Comparison of ENCODE assay signal across 8 cellular contexts in genomic region chr12:124764451-124764850, GRCh38.
DNase-seq lines count a peak whose midpoint lies in the region; ATAC-seq and TF ChIP-seq lines count a peak whose summit lies in the region.

No MANE protein-coding gene starts in this region.

- H3K9me3 ChIP-seq in neural progenitor cell (ENCODE audit: low read depth), result no peaks in the 10 kb centered on the region

- no peaks in the 10 kb centered on the region for H3K79me2 ChIP-seq in neural progenitor cell (ENCODE audit: low read depth)

- peak; percentile 74 for DNase-seq in activated CD4-positive, alpha-beta T cell treated with anti-CD3 and anti-CD28 coated beads for 36 hours
- no peak for DNase-seq in activated CD4-positive, alpha-beta T cell treated with anti-CD3 and anti-CD28 coated beads, Interleukin-2, amount 10 ng/mL, durations not matched to agents 24 days and 14 days
- DNase-seq in OCI-M1 (lab: John Stamatoyannopoulos, UW) (peak; percentile 90), dorsolateral prefrontal cortex (peak in 1 of 10 donors; percentile 60), neural progenitor cell (ENCODE audit: low spot score) (no peak), DMS79 (lab: John Stamatoyannopoulos, UW) (no peak), NCI-H187 treated with DMSO at 0.1 percent for 48 hours (lab: John Stamatoyannopoulos, UW) (no peak), cerebellar nuclear complex (lab: John Stamatoyannopoulos, UW) (no peak)

- peaks cover 1% of the 10 kb centered on the region for H3K27me3 Mint-ChIP-seq in activated CD4-positive, alpha-beta T cell treated with anti-CD3 and anti-CD28 coated beads for 36 hours
- peaks cover 15% of the 10 kb centered on the region for H3K27me3 Mint-ChIP-seq in activated CD4-positive, alpha-beta T cell treated with anti-CD3 and anti-CD28 coated beads, Interleukin-2, amount 10 ng/mL, durations not matched to agents 24 days and 14 days
- peaks cover 46% of the 10 kb centered on the region for H3K27me3 Mint-ChIP-seq in neural progenitor cell (ENCODE audit: insufficient read depth, low read depth)

- peaks cover 19% of the 10 kb centered on the region for H3K9me3 Mint-ChIP-seq in activated CD4-positive, alpha-beta T cell treated with anti-CD3 and anti-CD28 coated beads for 36 hours (ENCODE audit: low read depth)
- peaks cover 8% of the 10 kb centered on the region for H3K9me3 Mint-ChIP-seq in activated CD4-positive, alpha-beta T cell treated with anti-CD3 and anti-CD28 coated beads, Interleukin-2, amount 10 ng/mL, durations not matched to agents 24 days and 14 days
- H3K9me3 Mint-ChIP-seq in neural progenitor cell, result peaks cover 24% of the 10 kb centered on the region

- H3K27ac ChIP-seq in dorsolateral prefrontal cortex (peak overlapping the region in 26 of 59 donors; percentile 1 to 69 (median 38)), neural progenitor cell (no peak overlapping the region)

- no peaks in the 10 kb centered on the region for H3F3A ChIP-seq in neural progenitor cell (ENCODE audit: low read depth)

- no peaks in the 10 kb centered on the region for H4K20me1 ChIP-seq in neural progenitor cell (ENCODE audit: low read depth)

- no peaks in the 10 kb centered on the region for H3K36me3 ChIP-seq in neural progenitor cell

- CTCF ChIA-PET in activated CD4-positive, alpha-beta T cell treated with anti-CD3 and anti-CD28 coated beads for 36 hours (lab: Charles Lee), result interaction anchor here (0.5 to 2.6 kb wide), 20 partner anchors 10 to 862 kb away, joined by 3 to 14 read pairs (median 4); no protein-coding TSS in a partner anchor

- H3K36me3 Mint-ChIP-seq in activated CD4-positive, alpha-beta T cell treated with anti-CD3 and anti-CD28 coated beads for 36 hours (ENCODE audit: low read depth), result peaks cover 9% of the 10 kb centered on the region
- peaks cover 8% of the 10 kb centered on the region for H3K36me3 Mint-ChIP-seq in activated CD4-positive, alpha-beta T cell treated with anti-CD3 and anti-CD28 coated beads, Interleukin-2, amount 10 ng/mL, durations not matched to agents 24 days and 14 days (ENCODE audit: low read depth)
- no peaks in the 10 kb centered on the region for H3K36me3 Mint-ChIP-seq in neural progenitor cell

- peaks cover 32% of the 10 kb centered on the region for H3K4me1 Mint-ChIP-seq in activated CD4-positive, alpha-beta T cell treated with anti-CD3 and anti-CD28 coated beads for 36 hours
- H3K4me1 Mint-ChIP-seq in activated CD4-positive, alpha-beta T cell treated with anti-CD3 and anti-CD28 coated beads, Interleukin-2, amount 10 ng/mL, durations not matched to agents 24 days and 14 days, result peaks cover 16% of the 10 kb centered on the region
- peaks cover 32% of the 10 kb centered on the region for H3K4me1 Mint-ChIP-seq in neural progenitor cell

- no peak overlapping the region for H3K9ac ChIP-seq in neural progenitor cell

- POLR2A ChIA-PET in activated CD4-positive, alpha-beta T cell treated with anti-CD3 and anti-CD28 coated beads for 36 hours (lab: Charles Lee), result no interaction called here

- intact Hi-C loops in activated CD4-positive, alpha-beta T cell treated with anti-CD3 and anti-CD28 coated beads for 36 hours (cut with DNase I, micrococcal nuclease), result loop anchor here (5.0 to 10.0 kb wide), 3 partner anchors 217 to 540 kb away; no protein-coding TSS in a partner anchor
- intact Hi-C loops in activated CD4-positive, alpha-beta T cell treated with anti-CD3 and anti-CD28 coated beads, Interleukin-2, amount 10 ng/mL, durations not matched to agents 24 days and 14 days (cut with micrococcal nuclease), result loop anchor here (5.0 kb wide), 1 partner anchor 117 kb away; no protein-coding TSS in a partner anchor
- intact Hi-C loops in dorsolateral prefrontal cortex (cut with DNase I), result loop anchor here in 1 of 2 donors (10.0 kb wide), 1 partner anchor 390 kb away; no protein-coding TSS in a partner anchor

- H3K4me1 ChIP-seq in neural progenitor cell, result no peaks in the 10 kb centered on the region

- H3K27me3 ChIP-seq in dorsolateral prefrontal cortex (no peaks in the 10 kb centered on the region), neural progenitor cell (no peaks in the 10 kb centered on the region)

- no peak overlapping the region for H3K4me2 ChIP-seq in neural progenitor cell

- ATAC-seq in activated CD4-positive, alpha-beta T cell treated with anti-CD3 and anti-CD28 coated beads for 36 hours, result no peak

- no peak overlapping the region for H3K4me3 ChIP-seq in dorsolateral prefrontal cortex
- H3K4me3 ChIP-seq in neural progenitor cell, result no peak overlapping the region

- no peak overlapping the region for H3K4me3 Mint-ChIP-seq in activated CD4-positive, alpha-beta T cell treated with anti-CD3 and anti-CD28 coated beads for 36 hours
- H3K4me3 Mint-ChIP-seq in activated CD4-positive, alpha-beta T cell treated with anti-CD3 and anti-CD28 coated beads, Interleukin-2, amount 10 ng/mL, durations not matched to agents 24 days and 14 days, result no peak overlapping the region
- H3K4me3 Mint-ChIP-seq in neural progenitor cell, result no peak overlapping the region

- no peak overlapping the region for H2AFZ ChIP-seq in neural progenitor cell (replicated peaks)

- TF ChIP-seq CTCF in dorsolateral prefrontal cortex (IDR thresholded peaks at IDR 0.05 in 54 of 56, conservative IDR thresholded peaks at IDR 0.05 in 2 of 56; ENCODE audit: low read depth in 1 of 56, partially characterized antibody in 56 of 56) (peak; percentile 39 to 78 (median 58)), neural progenitor cell (IDR thresholded peaks at IDR 0.05) (peak; percentile 66)

- H3K27ac Mint-ChIP-seq in activated CD4-positive, alpha-beta T cell treated with anti-CD3 and anti-CD28 coated beads for 36 hours, result no peak overlapping the region
- H3K27ac Mint-ChIP-seq in activated CD4-positive, alpha-beta T cell treated with anti-CD3 and anti-CD28 coated beads, Interleukin-2, amount 10 ng/mL, durations not matched to agents 24 days and 14 days, result no peak overlapping the region
- no peak overlapping the region for H3K27ac Mint-ChIP-seq in neural progenitor cell

Comparison
In these comparisons a context has a peak if more than half of its experiments do, and no peak if none do; other contexts are left out.
1. DNase-seq: peak in activated CD4-positive, alpha-beta T cell treated with anti-CD3 and anti-CD28 coated beads for 36 hours (single experiment) and OCI-M1 (single experiment); none in activated CD4-positive, alpha-beta T cell treated with anti-CD3 and anti-CD28 coated beads, Interleukin-2, amount 10 ng/mL, durations not matched to agents 24 days and 14 days (single experiment), neural progenitor cell (single experiment), DMS79 (single experiment), NCI-H187 treated with DMSO at 0.1 percent for 48 hours (single experiment) and cerebellar nuclear complex (0 of 2).